8 cellular contexts compared by ENCODE assay signal in genomic region chr4:120066525-120067333, GRCh38. TPM values are rescaled to one million over a fixed set of nuclear protein-coding genes. Genes with fewer than 3 reads are reported as not detected.
DNase-seq lines count a peak whose midpoint lies in the region; ATAC-seq, FAIRE-seq and TF ChIP-seq lines count a peak whose summit lies in the region.

Gene MAD2L1, minus strand, starts transcription at chr4:120066848. Its CDS starts 114 bp downstream, at chr4:120066734.

- H3K4me3 ChIP-seq in AG04449 (ENCODE audit: low read depth, low read length) (peak within 1 kb of the TSS; percentile 84), WI38 (ENCODE audit: low read depth, low read length) (peak within 1 kb of the TSS; percentile 81), bronchial epithelial cell (ENCODE audit: low read depth, low read length) (peak within 1 kb of the TSS; percentile 60), small intestine (ENCODE audit: low read depth in 1 of 2, low read length in 2 of 2) (peak within 1 kb of the TSS; percentile 62 to 77)

- CTCF ChIA-PET in AG04449 (lab: Yijun Ruan, JAX), result interaction anchor here (0.9 to 1.8 kb wide), 2 partner anchors 507 to 766 kb away, joined by 3 to 5 read pairs; a partner anchor contains a TSS

- H3K36me3 ChIP-seq in bronchial epithelial cell (ENCODE audit: control insufficient read depth, insufficient read depth, low read length) (no peaks in the 10 kb centered on the region), small intestine (ENCODE audit: control insufficient read depth in 2 of 2, insufficient read depth in 2 of 2, low read length in 2 of 2) (no peaks in the 10 kb centered on the region)

- DNase-seq in AG04449 (ENCODE audit: low read depth, low spot score) (peak; percentile 77), NCI-H2227 treated with DMSO at 0.1 percent for 48 hours (lab: John Stamatoyannopoulos, UW) (peak; percentile 93), bronchial epithelial cell (ENCODE audit: low read depth) (peak; percentile 95), iPS-NIHi11 (ENCODE audit: low spot score) (peak; percentile 96), small intestine (peak; percentile 100)

- POLR2A ChIA-PET in AG04449 (lab: Yijun Ruan, JAX), result interaction anchor here (0.5 kb wide), 1 partner anchor 549 kb away, joined by 3 read pairs; no protein-coding TSS in a partner anchor

- no peak for TF ChIP-seq CTCF in AG04449 (IDR thresholded peaks at IDR 0.05; ENCODE audit: insufficient read depth, low read length, missing control alignments)
- TF ChIP-seq CTCF in WI38 (IDR thresholded peaks at IDR 0.05; ENCODE audit: low read depth, low read length), result no peak
- no peak for TF ChIP-seq CTCF in bronchial epithelial cell (IDR thresholded peaks at IDR 0.05; ENCODE audit: insufficient read depth, low read length, severe bottlenecking)

- ATAC-seq in GM18907 (IDR thresholded peaks at IDR 0.05; ENCODE audit: unreplicated experiment) (peak; percentile 92), HG03159 (IDR thresholded peaks at IDR 0.05; ENCODE audit: unreplicated experiment) (peak; percentile 89)

- peak; percentile 77 for FAIRE-seq in bronchial epithelial cell (lab: Jason Lieb, UNC)
- no peak for FAIRE-seq in small intestine (lab: Jason Lieb, UNC)

- no peaks in the 10 kb centered on the region for H3K4me1 ChIP-seq in small intestine (ENCODE audit: control insufficient read depth in 2 of 2, insufficient read depth in 1 of 2, low read depth in 1 of 2, low read length in 1 of 2)

- H3K9me3 ChIP-seq in small intestine (ENCODE audit: control insufficient read depth, low read depth), result no peaks in the 10 kb centered on the region

- peak within 1 kb of the TSS; percentile 97 for H3K27ac ChIP-seq in small intestine (ENCODE audit: low read depth in 1 of 2, low read length in 1 of 2)

- H3K27me3 ChIP-seq in bronchial epithelial cell (ENCODE audit: control insufficient read depth, insufficient read depth, low read length) (no peaks in the 10 kb centered on the region), small intestine (ENCODE audit: control insufficient read depth in 2 of 2, insufficient read depth in 2 of 2, low read length in 2 of 2) (no peaks in the 10 kb centered on the region)

- WGBS in small intestine, 3 donors, result 0 to 1% (median 0%) methylated on average over 64 of the region's 64 CpGs

RNA-seq across cellular contexts. Expression of gene MAD2L1, which starts in this region (rescaled TPM):
- 1.3 and 2.2 TPM in 2 replicates for total RNA-seq in bronchial epithelial cell
- 10 to 100 TPM in 1 of 3 donors, 1 to 10 TPM in 2; 3.2 to 32.3 (median 6.9) TPM for polyA plus RNA-seq in small intestine

Comparison
In these comparisons a context has a peak if more than half of its experiments do, and no peak if none do; other contexts are left out.
1. Peak in every context shown above with its lines: DNase-seq, ATAC-seq, H3K4me3 ChIP-seq and H3K27ac ChIP-seq.